13 cellular contexts compared by ENCODE assay signal in the genomic region with DNA sequence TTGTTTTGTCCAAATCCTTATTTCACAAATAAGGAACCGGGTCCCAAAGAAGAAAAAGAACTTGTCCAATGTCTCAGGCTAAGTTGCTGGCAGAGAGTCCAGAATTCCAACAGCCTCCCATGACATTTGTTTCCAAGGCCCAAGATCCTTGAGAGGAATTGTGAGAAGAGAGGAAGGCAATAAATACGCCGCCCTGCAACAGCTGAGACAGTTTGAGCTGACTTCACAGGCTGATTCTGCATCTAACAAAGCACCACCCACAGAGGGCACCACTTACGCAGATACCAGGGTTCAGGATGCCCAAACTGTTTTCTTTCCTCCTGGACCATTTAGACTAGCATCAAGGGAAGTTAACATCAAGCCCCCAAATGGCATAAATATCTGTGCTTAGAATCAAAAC.
DNase-seq lines count a peak whose midpoint lies in the region; ATAC-seq and TF ChIP-seq lines count a peak whose summit lies in the region.
"Had no signal": no experiment of that assay in that cellular context is flagged by ENCODE, and none has a peak within 500 bp of the region (broad histone marks: within the 10 kb centered on the region; RNA-seq: fewer than 3 reads in every experiment).

No MANE protein-coding gene starts in this region.

- H2AFZ ChIP-seq in Loucy (ENCODE audit: low read length) = no peak overlapping the region
- H2AFZ ChIP-seq in neural progenitor cell (replicated peaks) = peak overlapping the region; percentile 55

- no peak overlapping the region for H3K27ac ChIP-seq in neural progenitor cell
- H3K27ac ChIP-seq: SJCRH30, testis had no signal

- no peaks in the 10 kb centered on the region for H3K9me3 Mint-ChIP-seq in neural progenitor cell
- H3K9me3 Mint-ChIP-seq: activated T-cell treated with anti-CD3 and anti-CD28 coated beads, Interleukin-2, amount 50 U/mL, for 24 hours had no signal

- no peak for ATAC-seq in GM21390 (IDR thresholded peaks at IDR 0.05; ENCODE audit: unreplicated experiment)

- H3K4me1 Mint-ChIP-seq in neural progenitor cell = peaks cover 26% of the 10 kb centered on the region

- no peak overlapping the region for H3K4me2 ChIP-seq in Loucy (ENCODE audit: low read depth, low read length, poor library complexity, severe bottlenecking)
- H3K4me2 ChIP-seq in neural progenitor cell = no peak overlapping the region

- no peaks in the 10 kb centered on the region for H3K9me2 ChIP-seq in Loucy (replicated peaks; ENCODE audit: low read depth, low read length)

- no peaks in the 10 kb centered on the region for H4K20me1 ChIP-seq in Loucy (ENCODE audit: insufficient read depth, low read length, poor library complexity, severe bottlenecking)
- no peaks in the 10 kb centered on the region for H4K20me1 ChIP-seq in neural progenitor cell (ENCODE audit: low read depth)

- H3K27me3 Mint-ChIP-seq in neural progenitor cell (ENCODE audit: insufficient read depth, low read depth) = no peaks in the 10 kb centered on the region

- no peak overlapping the region for H3K4me3 ChIP-seq in GM06990 (replicated peaks; ENCODE audit: low read depth, low read length)
- no peak overlapping the region for H3K4me3 ChIP-seq in Loucy (ENCODE audit: low read length, poor library complexity, severe bottlenecking)
- no peak overlapping the region for H3K4me3 ChIP-seq in neural progenitor cell
- H3K4me3 ChIP-seq: SJCRH30, testis had no signal

- H3K9ac ChIP-seq in Loucy (ENCODE audit: low read depth, low read length, poor library complexity, severe bottlenecking) (no peak overlapping the region), neural progenitor cell (no peak overlapping the region)

- no peak overlapping the region for H3K4me3 Mint-ChIP-seq in neural progenitor cell
- H3K4me3 Mint-ChIP-seq: activated T-cell treated with anti-CD3 and anti-CD28 coated beads, Interleukin-2, amount 50 U/mL, for 24 hours; brain had no signal

- DNase-seq in GM06990 (ENCODE audit: extremely low read depth, insufficient read length) (no peak), cerebellar cortex (ENCODE audit: low spot score) (peak; percentile 18), neural progenitor cell (ENCODE audit: low spot score) (peak; percentile 52), NCI-H1105 treated with DMSO at 0.1 percent for 48 hours (lab: John Stamatoyannopoulos, UW) (no peak), epidermal melanocyte (ENCODE audit: insufficient read length, low spot score) (no peak), GM10266 (ENCODE audit: extremely low spot score) (no peak)
- DNase-seq: activated T-cell treated with anti-CD3 and anti-CD28 coated beads, Interleukin-2, amount 50 U/mL, for 24 hours; GF-D8; testis had no signal

- H3F3A ChIP-seq in Loucy (ENCODE audit: low read depth) = no peaks in the 10 kb centered on the region
- H3F3A ChIP-seq in neural progenitor cell (ENCODE audit: low read depth) = no peaks in the 10 kb centered on the region

- peak; percentile 29 for TF ChIP-seq CTCF in GM06990 (IDR thresholded peaks at IDR 0.05; ENCODE audit: insufficient read depth, low read length, poor library complexity, severe bottlenecking)
- peak; percentile 39; the same call in 1 of the 2 replicates for TF ChIP-seq CTCF in Loucy (conservative IDR thresholded peaks at IDR 0.05; ENCODE audit: low read length)
- peak; percentile 55 for TF ChIP-seq CTCF in neural progenitor cell (IDR thresholded peaks at IDR 0.05)
- no peak for TF ChIP-seq CTCF in GM10266 (IDR thresholded peaks at IDR 0.05; ENCODE audit: control insufficient read depth, insufficient read depth, low read depth, missing control alignments)

- no peak overlapping the region for H3K27ac Mint-ChIP-seq in neural progenitor cell
- H3K27ac Mint-ChIP-seq: activated T-cell treated with anti-CD3 and anti-CD28 coated beads, Interleukin-2, amount 50 U/mL, for 24 hours; brain had no signal

- H3K27me3 ChIP-seq in GM06990 (replicated peaks; ENCODE audit: control insufficient read depth, insufficient read depth, low read length) (no peaks in the 10 kb centered on the region; the same call in 1 of the 2 replicates), Loucy (ENCODE audit: insufficient read depth, low read length, poor library complexity, severe bottlenecking) (no peaks in the 10 kb centered on the region), neural progenitor cell (no peaks in the 10 kb centered on the region)
- H3K27me3 ChIP-seq: SJCRH30, testis had no signal

- H3K4me1 ChIP-seq in Loucy (ENCODE audit: insufficient read depth, low read length, poor library complexity, severe bottlenecking) = peaks cover 14% of the 10 kb centered on the region
- H3K4me1 ChIP-seq in neural progenitor cell = no peaks in the 10 kb centered on the region
- H3K4me1 ChIP-seq: SJCRH30, testis had no signal

- H3K36me3 ChIP-seq in GM06990 (ENCODE audit: control insufficient read depth, insufficient read depth, low read length) = no peaks in the 10 kb centered on the region
- H3K36me3 ChIP-seq in Loucy (ENCODE audit: insufficient read depth, low read length) = no peaks in the 10 kb centered on the region
- H3K36me3 ChIP-seq in neural progenitor cell = no peaks in the 10 kb centered on the region
- H3K36me3 ChIP-seq: SJCRH30 had no signal

- no peaks in the 10 kb centered on the region for H3K9me3 ChIP-seq in Loucy (ENCODE audit: insufficient read depth, low read depth, low read length)
- no peaks in the 10 kb centered on the region for H3K9me3 ChIP-seq in neural progenitor cell (ENCODE audit: low read depth)
- H3K9me3 ChIP-seq: SJCRH30, testis had no signal

- H3K79me2 ChIP-seq in Loucy (ENCODE audit: insufficient read depth, low read length) = no peaks in the 10 kb centered on the region
- H3K79me2 ChIP-seq in neural progenitor cell (ENCODE audit: low read depth) = no peaks in the 10 kb centered on the region

- H3K36me3 Mint-ChIP-seq in neural progenitor cell = no peaks in the 10 kb centered on the region
- H3K36me3 Mint-ChIP-seq: brain had no signal

Comparison
In these comparisons a context has a peak if more than half of its experiments do, and no peak if none do; other contexts are left out.
1. DNase-seq: peak in cerebellar cortex (single experiment) and neural progenitor cell (single experiment); none in GM06990 (single experiment), NCI-H1105 treated with DMSO at 0.1 percent for 48 hours (single experiment), epidermal melanocyte (single experiment) and GM10266 (single experiment).